In genomic region chr19:53659292-53659691, GRCh38 we compare ENCODE assay signal across 8 cellular contexts. TPM values are rescaled to one million over a fixed set of nuclear protein-coding genes. Genes with fewer than 3 reads are reported as not detected.
A peak's percentile ranks its signal among the peaks of the same experiment; 100 is the strongest.
DNase-seq lines count a peak whose midpoint lies in the region; TF ChIP-seq lines count a peak whose summit lies in the region.

No MANE protein-coding gene starts in this region.

- no peaks in the 10 kb centered on the region for H3K27me3 Mint-ChIP-seq in nephron (ENCODE audit: low read depth)

- TF ChIP-seq CTCF in choroid plexus epithelial cell (conservative IDR thresholded peaks at IDR 0.05; ENCODE audit: low read depth, low read length) = peak; percentile 43
- peak; percentile 18 to 36 (median 32) for TF ChIP-seq CTCF in nephron (IDR thresholded peaks at IDR 0.05; ENCODE audit: unreplicated experiment in 3 of 3)
- TF ChIP-seq CTCF in MM.1S (IDR thresholded peaks at IDR 0.05; ENCODE audit: low read length) = no peak

- H3K9me3 ChIP-seq in MG63 = peaks cover 6% of the 10 kb centered on the region; the same call in 1 of the 2 replicates
- H3K9me3 ChIP-seq in MM.1S (replicated peaks; ENCODE audit: insufficient read depth, low read length) = peaks cover 5% of the 10 kb centered on the region; the same call in 1 of the 2 replicates

- H3K4me1 Mint-ChIP-seq in nephron = no peaks in the 10 kb centered on the region

- DNase-seq in EL (peak; percentile 6), MG63 (peak; percentile 6), choroid plexus epithelial cell (ENCODE audit: low read depth) (peak; percentile 39), HuH-7 (ENCODE audit: low spot score) (no peak), DMS79 (lab: John Stamatoyannopoulos, UW) (no peak), MM.1S (no peak)
- no peak for DNase-seq in stimulated activated naive CD4-positive, alpha-beta T cell (lab: John Stamatoyannopoulos, UW)

- no peak overlapping the region for H3K27ac Mint-ChIP-seq in nephron

- H3K4me3 ChIP-seq in MG63 (no peak overlapping the region), choroid plexus epithelial cell (ENCODE audit: low read depth, low read length) (no peak overlapping the region), MM.1S (ENCODE audit: low read length) (no peak overlapping the region)

- no peak overlapping the region for H3K27ac ChIP-seq in MM.1S (ENCODE audit: low read length)

- H3K27me3 ChIP-seq in MG63 (no peaks in the 10 kb centered on the region), MM.1S (replicated peaks; ENCODE audit: insufficient read depth, low read length) (no peaks in the 10 kb centered on the region)

- no peak overlapping the region for H2AFZ ChIP-seq in MM.1S (ENCODE audit: low read length)

- H3K4me1 ChIP-seq in MM.1S (ENCODE audit: low read length) = no peaks in the 10 kb centered on the region

- no peaks in the 10 kb centered on the region for H4K20me1 ChIP-seq in MM.1S (ENCODE audit: insufficient read depth, low read length)

- no peaks in the 10 kb centered on the region for H3F3A ChIP-seq in MM.1S (ENCODE audit: insufficient read depth, low read length)

- H3K36me3 ChIP-seq in MG63 = no peaks in the 10 kb centered on the region
- no peaks in the 10 kb centered on the region for H3K36me3 ChIP-seq in MM.1S (replicated peaks; ENCODE audit: insufficient read depth, low read length)

- H3K36me3 Mint-ChIP-seq in nephron (ENCODE audit: low read depth) = no peaks in the 10 kb centered on the region

- no peak overlapping the region for H3K4me3 Mint-ChIP-seq in nephron

- H3K79me2 ChIP-seq in MM.1S (ENCODE audit: low read length) = no peaks in the 10 kb centered on the region

- H3K9me3 Mint-ChIP-seq in nephron = peaks cover 8% of the 10 kb centered on the region

- H3K4me2 ChIP-seq in MM.1S (ENCODE audit: low read depth, low read length) = no peak overlapping the region

- H3K9me2 ChIP-seq in MM.1S (replicated peaks; ENCODE audit: insufficient read depth, low read length) = no peaks in the 10 kb centered on the region

- no peak overlapping the region for H3K9ac ChIP-seq in MM.1S (ENCODE audit: low read length)

RNA-seq across cellular contexts. Expression of gene DPRX, which starts 27.5 kb away (rescaled TPM):
- not detected in 2 replicates for total RNA-seq in MG63 (2014; rRNA removed; shearing (Covaris generic); ENCODE audit: low replicate concordance)

Comparison
In these comparisons a context has a peak if more than half of its experiments do, and no peak if none do; other contexts are left out.
1. DNase-seq: peak in EL (single experiment), MG63 (single experiment) and choroid plexus epithelial cell (single experiment); none in HuH-7 (single experiment), DMS79 (single experiment), stimulated activated naive CD4-positive, alpha-beta T cell (0 of 6) and MM.1S (single experiment).